In the genomic region with DNA sequence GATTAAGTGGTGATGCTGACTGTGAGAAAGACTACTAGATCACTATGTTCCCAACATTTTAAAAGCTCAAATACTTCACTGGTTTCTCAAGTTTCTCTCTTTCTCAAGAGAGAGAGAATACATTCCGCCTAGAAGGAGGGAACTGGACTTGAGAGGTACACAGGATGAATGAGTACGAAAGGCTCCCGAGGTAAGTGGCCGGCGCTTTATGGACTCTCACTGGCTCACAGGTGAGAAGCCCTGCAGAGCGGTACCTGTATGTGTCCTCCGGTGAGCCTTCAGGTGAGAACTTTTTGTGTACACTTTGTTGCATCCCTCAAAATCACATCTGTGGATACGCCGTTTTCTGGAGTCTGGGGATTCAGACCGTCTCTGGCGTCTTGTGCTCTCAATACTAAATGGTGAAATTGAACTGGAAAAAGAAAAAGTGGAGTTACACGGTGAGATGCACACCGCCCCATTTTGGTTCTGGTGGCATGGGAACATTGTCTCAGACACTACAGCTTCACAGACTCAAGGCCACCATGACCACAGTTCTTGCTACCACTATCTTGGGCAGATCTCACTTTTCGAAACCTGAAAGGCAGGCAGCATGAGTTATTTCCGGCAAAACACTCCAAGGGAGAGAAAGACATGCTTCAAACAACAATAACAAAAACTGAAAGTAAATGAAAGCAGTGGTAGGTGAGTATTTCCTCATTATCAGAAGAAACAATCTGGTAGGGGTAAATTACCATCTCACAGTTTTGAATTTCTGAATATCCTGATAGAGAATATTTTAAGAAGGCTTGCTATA, we compare ENCODE assay signal across 7 cellular contexts.
A peak's percentile ranks its signal among the peaks of the same experiment; 100 is the strongest.
DNase-seq lines count a peak whose midpoint lies in the region; ATAC-seq and TF ChIP-seq lines count a peak whose summit lies in the region.

No MANE protein-coding gene starts in this region.

- DNase-seq in OCI-M1 (lab: John Stamatoyannopoulos, UW), result peak; percentile 27
- peak; percentile 33 to 51 for DNase-seq in central memory CD8-positive, alpha-beta T cell (ENCODE audit: low spot score in 2 of 2)
- no peak for DNase-seq in Kasumi-1 (lab: John Stamatoyannopoulos, UW)
- DNase-seq in lower leg skin (ENCODE audit: low spot score in 2 of 2), result no peak
- no peak for DNase-seq in vagina (ENCODE audit: extremely low spot score in 2 of 2)

- H3K27ac ChIP-seq in vagina, result no peak overlapping the region

- 93% methylated on average over 15 of the region's 15 CpGs for WGBS in lower leg skin, 2 donors

- peak; percentile 66 for ATAC-seq in GM21529 (IDR thresholded peaks at IDR 0.05; ENCODE audit: unreplicated experiment)
- ATAC-seq in central memory CD8-positive, alpha-beta T cell (replicated peaks; ENCODE audit: extremely low read depth, poor library complexity, severe bottlenecking), result peak; percentile 89

- H3K27me3 Mint-ChIP-seq in central memory CD8-positive, alpha-beta T cell, result no peaks in the 10 kb centered on the region
- H3K27me3 Mint-ChIP-seq in stimulated activated naive CD8-positive, alpha-beta T cell treated with anti-CD3 and anti-CD28 coated beads, Interleukin-15, Interleukin-2, amounts not matched to agents 100 ng/mL and 50 ng/mL, for 24 hours, result no peaks in the 10 kb centered on the region

- no peaks in the 10 kb centered on the region for H3K9me3 ChIP-seq in vagina

- peak overlapping the region; percentile 62 for H3K4me3 Mint-ChIP-seq in central memory CD8-positive, alpha-beta T cell
- H3K4me3 Mint-ChIP-seq in stimulated activated naive CD8-positive, alpha-beta T cell treated with anti-CD3 and anti-CD28 coated beads, Interleukin-15, Interleukin-2, amounts not matched to agents 100 ng/mL and 50 ng/mL, for 24 hours, result peak overlapping the region; percentile 66

- H3K36me3 ChIP-seq in vagina, result no peaks in the 10 kb centered on the region

- peak overlapping the region; percentile 95 for H3K27ac Mint-ChIP-seq in central memory CD8-positive, alpha-beta T cell (ENCODE audit: low read depth)
- H3K27ac Mint-ChIP-seq in stimulated activated naive CD8-positive, alpha-beta T cell treated with anti-CD3 and anti-CD28 coated beads, Interleukin-15, Interleukin-2, amounts not matched to agents 100 ng/mL and 50 ng/mL, for 24 hours, result peak overlapping the region; percentile 89

- no peak overlapping the region for H3K4me3 ChIP-seq in lower leg skin (ENCODE audit: low read depth, poor library complexity, severe bottlenecking)
- H3K4me3 ChIP-seq in vagina, result no peak overlapping the region

- peaks cover 38% of the 10 kb centered on the region for H3K36me3 Mint-ChIP-seq in central memory CD8-positive, alpha-beta T cell (ENCODE audit: insufficient read depth)
- peaks cover 40% of the 10 kb centered on the region for H3K36me3 Mint-ChIP-seq in stimulated activated naive CD8-positive, alpha-beta T cell treated with anti-CD3 and anti-CD28 coated beads, Interleukin-15, Interleukin-2, amounts not matched to agents 100 ng/mL and 50 ng/mL, for 24 hours (ENCODE audit: low read depth)

- H3K4me1 ChIP-seq in vagina, result peaks cover 7% of the 10 kb centered on the region

- no peak for TF ChIP-seq CTCF in lower leg skin (IDR thresholded peaks at IDR 0.05)
- TF ChIP-seq CTCF in vagina (IDR thresholded peaks at IDR 0.05), result no peak

- intact Hi-C loops in lower leg skin (cut with DNase I; ENCODE audit: low total_unique reads), result loop anchor here (10.0 kb wide), 2 partner anchors 651 to 921 kb away; no protein-coding TSS in a partner anchor
- intact Hi-C loops in vagina (cut with DNase I), result no loop called here

- H3K4me1 Mint-ChIP-seq in central memory CD8-positive, alpha-beta T cell, result peaks cover 68% of the 10 kb centered on the region
- H3K4me1 Mint-ChIP-seq in stimulated activated naive CD8-positive, alpha-beta T cell treated with anti-CD3 and anti-CD28 coated beads, Interleukin-15, Interleukin-2, amounts not matched to agents 100 ng/mL and 50 ng/mL, for 24 hours (ENCODE audit: low read depth), result peaks cover 48% of the 10 kb centered on the region

- TF ChIP-seq POLR2A in lower leg skin (IDR thresholded peaks at IDR 0.05) (no peak), vagina (IDR thresholded peaks at IDR 0.05) (no peak)

- no peaks in the 10 kb centered on the region for H3K27me3 ChIP-seq in vagina

- no peaks in the 10 kb centered on the region for H3K9me3 Mint-ChIP-seq in central memory CD8-positive, alpha-beta T cell
- no peaks in the 10 kb centered on the region for H3K9me3 Mint-ChIP-seq in stimulated activated naive CD8-positive, alpha-beta T cell treated with anti-CD3 and anti-CD28 coated beads, Interleukin-15, Interleukin-2, amounts not matched to agents 100 ng/mL and 50 ng/mL, for 24 hours

Comparison
In these comparisons a context has a peak if more than half of its experiments do, and no peak if none do; other contexts are left out.
1. DNase-seq: peak in OCI-M1 (single experiment) and central memory CD8-positive, alpha-beta T cell (2 of 2); none in Kasumi-1 (0 of 2), lower leg skin (0 of 2) and vagina (0 of 2).